Comparison of ENCODE assay signal across 25 cellular contexts in genomic region chr7:45065031-45065995, GRCh38. TPM values are rescaled to one million over a fixed set of nuclear protein-coding genes. Genes with fewer than 3 reads are reported as not detected.
DNase-seq lines count a peak whose midpoint lies in the region; ATAC-seq and TF ChIP-seq lines count a peak whose summit lies in the region.
"Had no signal": no experiment of that assay in that cellular context is flagged by ENCODE, and none has a peak within 500 bp of the region (broad histone marks: within the 10 kb centered on the region; RNA-seq: fewer than 3 reads in every experiment).

No MANE protein-coding gene starts in this region.

- H3K9me3 ChIP-seq in mammary epithelial cell (replicated peaks; ENCODE audit: insufficient read depth, low read length) (no peaks in the 10 kb centered on the region), osteoblast (ENCODE audit: low read depth, low read length) (no peaks in the 10 kb centered on the region)
- H3K9me3 ChIP-seq: left lung, prostate gland, SJSA1 had no signal

- H3K27ac Mint-ChIP-seq in MCF 10A (ENCODE audit: low read depth, unreplicated experiment), result peak overlapping the region; percentile 31
- H3K27ac Mint-ChIP-seq: activated CD4-positive, alpha-beta memory T cell treated with anti-CD3 and anti-CD28 coated beads for 36 hours had no signal

- peaks cover 48% of the 10 kb centered on the region for H3K36me3 Mint-ChIP-seq in MCF 10A (ENCODE audit: insufficient read depth, unreplicated experiment)

- intact Hi-C loops in MCF 10A (cut with micrococcal nuclease) (no loop called here), mammary epithelial cell (cut with micrococcal nuclease) (no loop called here)

- H3K4me2 ChIP-seq in mammary epithelial cell (ENCODE audit: insufficient read depth, low read depth, low read length) (no peak overlapping the region), osteoblast (ENCODE audit: insufficient read depth, low read length) (no peak overlapping the region)

- WGBS in mammary epithelial cell (ENCODE audit: low coverage, missing lambda C conversion rate), result 92% methylated on average over 11 of the region's 12 CpGs

- no peaks in the 10 kb centered on the region for H3K27me3 ChIP-seq in mammary epithelial cell (ENCODE audit: insufficient read depth, low read length)
- H3K27me3 ChIP-seq in osteoblast (ENCODE audit: insufficient read depth, low read length), result no peaks in the 10 kb centered on the region
- H3K27me3 ChIP-seq: brain microvascular endothelial cell, left lung, SJSA1 had no signal

- DNase-seq in MCF 10A (ENCODE audit: unreplicated experiment) (peak; percentile 16), mammary epithelial cell (no peak), MV-4-11 (lab: John Stamatoyannopoulos, UW) (peak; percentile 18), coronary artery (ENCODE audit: low spot score) (peak; percentile 36), osteoblast (ENCODE audit: insufficient read length, low spot score, missing footprints) (peak; percentile 46), AML-193 (lab: John Stamatoyannopoulos, UW) (no peak), HUDEP-2 (lab: John Stamatoyannopoulos, UW; ENCODE audit: unreplicated experiment in 76 of 76) (no peak)
- DNase-seq: activated CD4-positive, alpha-beta memory T cell treated with anti-CD3 and anti-CD28 coated beads for 36 hours; brain microvascular endothelial cell; DMS53; H9; midbrain; NCI-H1092 treated with DMSO at 0.1 percent for 48 hours; NCI-H2029; NCI-H510A; stimulated activated CD4-positive, alpha-beta T cell treated with anti-CD3 and anti-CD28 coated beads, Interleukin-4, amount 100 ng/mL, for 1 hour; stimulated activated naive CD8-positive, alpha-beta T cell treated with anti-CD3 and anti-CD28 coated beads, Interleukin-15, Interleukin-2, amounts not matched to agents 100 U/mL and 50 U/mL, for 24 hours; T-helper 1 cell; trophoblast cell had no signal

- no peak overlapping the region for H3K9ac ChIP-seq in mammary epithelial cell (ENCODE audit: insufficient read depth, low read length)

- no peaks in the 10 kb centered on the region for H3K9me3 Mint-ChIP-seq in MCF 10A (ENCODE audit: unreplicated experiment)
- H3K9me3 Mint-ChIP-seq: activated CD4-positive, alpha-beta memory T cell treated with anti-CD3 and anti-CD28 coated beads for 36 hours; H9 had no signal

- dilution Hi-C loops in mammary epithelial cell (cut with HindIII; ENCODE audit: low sequenced_read_pairs), result no loop called here

- H3K79me2 ChIP-seq in mammary epithelial cell (ENCODE audit: insufficient read depth, low read length) (peaks cover 75% of the 10 kb centered on the region), osteoblast (ENCODE audit: insufficient read depth, low read length) (peaks cover 55% of the 10 kb centered on the region)

- in situ Hi-C loops in mammary epithelial cell (cut with MboI; ENCODE audit: low sequenced_read_pairs in 2 of 2), result no loop called here

- H3K36me3 ChIP-seq in mammary epithelial cell (ENCODE audit: insufficient read depth, low read length) (peaks cover 19% of the 10 kb centered on the region), osteoblast (ENCODE audit: insufficient read depth, low read length) (peaks cover 32% of the 10 kb centered on the region)
- H3K36me3 ChIP-seq: prostate gland had no signal

- no peak for ATAC-seq in GM21381 (IDR thresholded peaks at IDR 0.05; ENCODE audit: unreplicated experiment)
- ATAC-seq: HepG2; left lung; Panc1; stimulated activated naive CD8-positive, alpha-beta T cell treated with anti-CD3 and anti-CD28 coated beads, Interleukin-15, Interleukin-2, amounts not matched to agents 100 U/mL and 50 U/mL, for 24 hours had no signal

- peaks cover 4% of the 10 kb centered on the region for H4K20me1 ChIP-seq in mammary epithelial cell (ENCODE audit: insufficient read depth, low read length)
- peaks cover 52% of the 10 kb centered on the region for H4K20me1 ChIP-seq in osteoblast (ENCODE audit: insufficient read depth, low read length)

- TF ChIP-seq CTCF in MCF 10A (IDR thresholded peaks at IDR 0.05; ENCODE audit: unreplicated experiment) (no peak), mammary epithelial cell (conservative IDR thresholded peaks at IDR 0.05 in 1 of 2, IDR thresholded peaks at IDR 0.05 in 1 of 2; ENCODE audit: extremely low read depth in 1 of 2, insufficient read depth in 1 of 2, low read depth in 1 of 2, low read length in 2 of 2) (no peak), coronary artery (IDR thresholded peaks at IDR 0.05) (no peak), osteoblast (IDR thresholded peaks at IDR 0.05; ENCODE audit: extremely low read depth, low read depth, low read length) (no peak)

- peaks cover 7% of the 10 kb centered on the region for H3K4me1 ChIP-seq in mammary epithelial cell (ENCODE audit: insufficient read depth, low read length)
- H3K4me1 ChIP-seq in osteoblast (ENCODE audit: insufficient read depth, low read length), result no peaks in the 10 kb centered on the region
- H3K4me1 ChIP-seq: prostate gland had no signal

- BruUV-seq in MCF 10A (replicated peaks; lab: Mats Ljungman, UMichigan) (no TSS peak), mammary epithelial cell (replicated peaks; lab: Mats Ljungman, UMichigan) (no TSS peak)

- POLR2A ChIA-PET in MCF 10A (lab: Yijun Ruan, JAX), result no interaction called here

- no peak overlapping the region for H3K4me3 ChIP-seq in mammary epithelial cell (replicated peaks in 1 of 3; ENCODE audit: insufficient read depth in 1 of 3, low read depth in 2 of 3, low read length in 3 of 3)
- H3K4me3 ChIP-seq in coronary artery, result no peak overlapping the region
- H3K4me3 ChIP-seq in osteoblast (ENCODE audit: insufficient read depth, low read length), result no peak overlapping the region
- H3K4me3 ChIP-seq: left lung, prostate gland, SJSA1 had no signal

- CTCF ChIA-PET in MCF 10A (lab: Yijun Ruan, JAX), result no interaction called here
- CTCF ChIA-PET in mammary epithelial cell (lab: Charles Lee; ENCODE audit: low non-redundant PET), result no interaction called here

- H3K4me3 Mint-ChIP-seq in MCF 10A (ENCODE audit: unreplicated experiment), result no peak overlapping the region
- H3K4me3 Mint-ChIP-seq: activated CD4-positive, alpha-beta memory T cell treated with anti-CD3 and anti-CD28 coated beads for 36 hours; H9 had no signal

- H3K27me3 Mint-ChIP-seq in MCF 10A (ENCODE audit: insufficient read depth, unreplicated experiment), result no peaks in the 10 kb centered on the region
- H3K27me3 Mint-ChIP-seq: activated CD4-positive, alpha-beta memory T cell treated with anti-CD3 and anti-CD28 coated beads for 36 hours had no signal

- H2AFZ ChIP-seq in mammary epithelial cell (ENCODE audit: low read depth, low read length) (no peak overlapping the region), osteoblast (ENCODE audit: low read length) (no peak overlapping the region)

- H3K27ac ChIP-seq in mammary epithelial cell (ENCODE audit: insufficient read depth, low read depth, low read length), result no peak overlapping the region
- no peak overlapping the region for H3K27ac ChIP-seq in coronary artery
- H3K27ac ChIP-seq in osteoblast (ENCODE audit: low read depth, low read length), result no peak overlapping the region
- H3K27ac ChIP-seq: brain microvascular endothelial cell, left lung, prostate gland, SJSA1 had no signal

- peaks cover 6% of the 10 kb centered on the region for H3K4me1 Mint-ChIP-seq in MCF 10A (ENCODE audit: insufficient read depth, unreplicated experiment)
- H3K4me1 Mint-ChIP-seq: H9 had no signal

RNA-seq across cellular contexts. Expression of gene NACAD, which starts 23.5 kb away (rescaled TPM):
- not detected in 2 replicates for total RNA-seq in MCF 10A (2022)
- total RNA-seq in mammary epithelial cell, result 1 to 10 TPM in 1 of 2 donors, under 1 TPM in 1; 0.17 to 4.6 TPM
- polyA plus RNA-seq in mammary epithelial cell, result 0.18 TPM
- polyA minus RNA-seq in mammary epithelial cell, result 1.7 TPM
- 0.59 and 0.72 TPM in 2 replicates for total RNA-seq in osteoblast
- total RNA-seq: HepG2 had no signal

RNA-seq across cellular contexts. Expression of gene TBRG4, which starts 46.2 kb away (rescaled TPM):
- total RNA-seq in MCF 10A (2022) (77.2 and 85.7 TPM in 2 replicates), mammary epithelial cell (10 to 100 TPM; 68.8 to 99.4 TPM), osteoblast (41.5 and 43.1 TPM in 2 replicates)
- polyA plus RNA-seq in mammary epithelial cell, result 90.6 TPM
- polyA minus RNA-seq in mammary epithelial cell, result 144 TPM

Comparison
In these comparisons a context has a peak if more than half of its experiments do, and no peak if none do; other contexts are left out.
1. DNase-seq: peak in MCF 10A (single experiment), MV-4-11 (single experiment), coronary artery (single experiment) and osteoblast (single experiment); none in mammary epithelial cell (single experiment), AML-193 (0 of 2) and HUDEP-2 (0 of 76).